In the genomic region with DNA sequence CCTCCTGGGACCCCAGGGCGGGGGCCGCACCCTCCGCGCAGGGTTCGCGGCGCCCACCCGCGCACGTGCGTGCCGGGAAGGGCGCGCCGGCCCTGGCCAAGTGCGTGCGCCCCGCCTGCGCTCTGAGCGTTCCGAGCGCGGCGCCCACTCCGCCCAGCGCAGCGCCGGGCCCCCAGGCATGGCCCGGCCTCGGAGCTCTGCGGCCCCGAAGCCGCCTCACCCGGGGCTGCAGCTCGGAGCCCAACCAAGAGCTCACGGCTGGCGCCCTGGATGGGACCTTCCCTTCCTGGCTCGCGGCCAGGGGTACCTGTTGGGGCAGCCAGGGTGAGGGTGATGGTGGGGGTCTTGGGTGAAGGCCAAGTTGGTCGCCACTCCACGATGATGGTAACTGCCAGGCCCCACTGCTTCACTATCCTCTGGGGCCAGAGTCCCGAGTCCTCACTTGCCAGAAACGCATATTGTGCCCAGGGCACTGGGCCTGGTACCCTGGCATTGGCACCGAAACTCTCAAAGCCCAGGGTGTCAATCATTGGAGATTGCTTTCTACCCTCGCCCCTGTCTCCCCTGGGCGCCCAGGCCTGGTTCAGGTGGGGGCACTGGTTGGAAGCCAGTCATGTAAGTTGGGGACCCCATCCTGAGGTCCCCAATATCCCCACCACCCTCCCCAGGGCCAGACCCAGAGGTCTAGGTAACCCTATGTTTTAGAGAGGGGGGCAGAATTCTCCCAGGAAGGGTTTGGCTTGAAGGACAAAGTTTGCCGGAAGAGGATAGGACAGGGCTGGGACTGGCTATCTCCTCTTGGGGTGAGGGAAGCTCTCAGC, we compare ENCODE assay signal across 1 cellular context.
TF ChIP-seq lines count a peak whose summit lies in the region.

No MANE protein-coding gene starts in this region.

TF ChIP-seq in HepG2, 621 proteins besides CTCF, POLR2A, EP300 and RAD21 (continued from another document):
- TF ChIP-seq, protein P1, sequence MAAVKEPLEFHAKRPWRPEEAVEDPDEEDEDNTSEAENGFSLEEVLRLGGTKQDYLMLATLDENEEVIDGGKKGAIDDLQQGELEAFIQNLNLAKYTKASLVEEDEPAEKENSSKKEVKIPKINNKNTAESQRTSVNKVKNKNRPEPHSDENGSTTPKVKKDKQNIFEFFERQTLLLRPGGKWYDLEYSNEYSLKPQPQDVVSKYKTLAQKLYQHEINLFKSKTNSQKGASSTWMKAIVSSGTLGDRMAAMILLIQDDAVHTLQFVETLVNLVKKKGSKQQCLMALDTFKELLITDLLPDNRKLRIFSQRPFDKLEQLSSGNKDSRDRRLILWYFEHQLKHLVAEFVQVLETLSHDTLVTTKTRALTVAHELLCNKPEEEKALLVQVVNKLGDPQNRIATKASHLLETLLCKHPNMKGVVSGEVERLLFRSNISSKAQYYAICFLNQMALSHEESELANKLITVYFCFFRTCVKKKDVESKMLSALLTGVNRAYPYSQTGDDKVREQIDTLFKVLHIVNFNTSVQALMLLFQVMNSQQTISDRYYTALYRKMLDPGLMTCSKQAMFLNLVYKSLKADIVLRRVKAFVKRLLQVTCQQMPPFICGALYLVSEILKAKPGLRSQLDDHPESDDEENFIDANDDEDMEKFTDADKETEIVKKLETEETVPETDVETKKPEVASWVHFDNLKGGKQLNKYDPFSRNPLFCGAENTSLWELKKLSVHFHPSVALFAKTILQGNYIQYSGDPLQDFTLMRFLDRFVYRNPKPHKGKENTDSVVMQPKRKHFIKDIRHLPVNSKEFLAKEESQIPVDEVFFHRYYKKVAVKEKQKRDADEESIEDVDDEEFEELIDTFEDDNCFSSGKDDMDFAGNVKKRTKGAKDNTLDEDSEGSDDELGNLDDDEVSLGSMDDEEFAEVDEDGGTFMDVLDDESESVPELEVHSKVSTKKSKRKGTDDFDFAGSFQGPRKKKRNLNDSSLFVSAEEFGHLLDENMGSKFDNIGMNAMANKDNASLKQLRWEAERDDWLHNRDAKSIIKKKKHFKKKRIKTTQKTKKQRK (IDR thresholded peaks at IDR 0.05; ENCODE audit: low read length), result no peak
- TF ChIP-seq KDM5B (CRISPR knock-in tag; IDR thresholded peaks at IDR 0.05; ENCODE audit: borderline replicate concordance), result no peak
- no peak for TF ChIP-seq ZIK1 (CRISPR knock-in tag; IDR thresholded peaks at IDR 0.05; ENCODE audit: borderline replicate concordance, low read depth)
- TF ChIP-seq HNRNPL (IDR thresholded peaks at IDR 0.05; ENCODE audit: low read depth, low read length), result 0 out of 2 replicates have a peak, but pooled peaks have one; percentile 30
